8 cellular contexts compared by ENCODE assay signal in the genomic region with DNA sequence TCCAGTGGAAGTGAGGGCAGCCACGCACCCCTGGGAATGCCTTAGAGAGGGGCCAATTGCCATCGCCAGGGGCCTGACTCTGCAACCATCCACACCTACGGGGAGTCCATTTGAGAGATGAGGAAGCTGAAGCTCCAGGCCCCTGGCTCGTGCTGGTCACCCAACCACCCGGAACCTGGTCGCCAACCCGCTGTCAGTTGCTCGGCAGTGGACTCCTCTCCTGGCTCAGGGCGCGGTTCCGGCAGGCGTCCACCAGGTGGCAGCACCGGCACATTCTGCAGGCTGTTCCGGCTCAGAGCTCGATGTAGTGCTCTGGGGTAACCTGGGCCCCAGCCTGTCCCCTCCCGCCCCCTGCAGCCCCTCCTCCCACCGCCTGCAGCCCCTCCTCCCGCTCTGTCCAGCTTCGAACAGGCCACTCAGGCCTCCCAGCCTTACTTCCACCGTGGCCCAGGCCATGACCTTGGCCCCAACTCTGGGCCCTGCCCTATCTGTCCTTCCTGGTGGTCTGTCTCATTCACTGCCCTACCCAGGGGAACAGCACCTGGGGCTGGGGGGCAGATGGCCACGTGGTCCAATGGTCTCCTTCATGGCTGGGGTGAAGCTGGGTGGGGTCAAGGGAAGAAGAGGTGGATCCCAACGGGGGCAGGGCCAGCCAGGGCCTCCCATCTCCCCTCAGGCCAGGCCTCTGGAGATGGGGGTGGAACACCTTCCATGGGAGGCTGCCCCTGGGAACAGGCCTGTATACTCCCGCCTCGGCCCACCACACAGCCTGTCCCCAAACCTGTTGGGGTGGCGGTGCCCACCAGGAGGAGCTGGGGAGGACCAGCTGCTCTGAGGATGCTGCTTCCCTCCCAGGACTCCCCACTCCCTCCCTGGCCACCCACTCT. TPM values are rescaled to one million over a fixed set of nuclear protein-coding genes. Genes with fewer than 3 reads are reported as not detected.
A peak's percentile ranks its signal among the peaks of the same experiment; 100 is the strongest.
DNase-seq lines count a peak whose midpoint lies in the region; ATAC-seq, FAIRE-seq and TF ChIP-seq lines count a peak whose summit lies in the region.

No MANE protein-coding gene starts in this region.

- intact Hi-C loops in pancreas (cut with DNase I): loop anchor here in 1 of 3 donors (2.0 kb wide), 1 partner anchor 54 kb away; no protein-coding TSS in a partner anchor

- peak; percentile 88 for TF ChIP-seq RAD21 in SK-N-SH (IDR thresholded peaks at IDR 0.05; ENCODE audit: low read length)

- no peak overlapping the region for H3K9ac ChIP-seq in SK-N-SH

- WGBS in SK-N-SH (ENCODE audit: low lambda C conversion rate): 13% methylated on average over 16 of the region's 25 CpGs
- WGBS in pancreas, 2 donors: 11 to 15% methylated on average over 24 to 25 of the region's 25 CpGs

- H3K27me3 ChIP-seq in SK-N-SH (ENCODE audit: insufficient read depth) (no peaks in the 10 kb centered on the region), pancreas (no peaks in the 10 kb centered on the region)

- no peaks in the 10 kb centered on the region for H3K79me2 ChIP-seq in SK-N-SH (ENCODE audit: insufficient read depth)

- peaks cover 10% of the 10 kb centered on the region for H3K27me3 Mint-ChIP-seq in glutamatergic neuron (ENCODE audit: unreplicated experiment)
- H3K27me3 Mint-ChIP-seq in type B pancreatic cell: no peaks in the 10 kb centered on the region

- H3K4me3 ChIP-seq in SK-N-SH (ENCODE audit: low read depth in 2 of 2, low read length in 1 of 2) (no peak overlapping the region; a peak in 1 of 4 replicates), pancreas (no peak overlapping the region)

- H4K20me1 ChIP-seq in SK-N-SH (ENCODE audit: insufficient read depth): no peaks in the 10 kb centered on the region

- H3K9me3 ChIP-seq in SK-N-SH: no peaks in the 10 kb centered on the region
- H3K9me3 ChIP-seq in pancreas: no peaks in the 10 kb centered on the region

- CTCF ChIA-PET in SK-N-SH (lab: Yijun Ruan, JAX): interaction anchor here (0.6 to 6.5 kb wide), 46 partner anchors 9 to 616 kb away, joined by 3 to 85 read pairs (median 6); a partner anchor contains a TSS

- no peak overlapping the region for H3K4me2 ChIP-seq in SK-N-SH

- no peak overlapping the region for H2AFZ ChIP-seq in SK-N-SH (ENCODE audit: low read depth)

- H3F3A ChIP-seq in SK-N-SH (replicated peaks; ENCODE audit: insufficient read depth): peaks cover 32% of the 10 kb centered on the region

- TF ChIP-seq CTCF in SK-N-SH (IDR thresholded peaks at IDR 0.05) (peak; percentile 70), glutamatergic neuron (IDR thresholded peaks at IDR 0.05; ENCODE audit: partially characterized antibody, unreplicated experiment) (peak; percentile 96), pancreas (IDR thresholded peaks at IDR 0.05) (peak; percentile 92 to 95 (median 93)), type B pancreatic cell (conservative IDR thresholded peaks at IDR 0.05) (peak; percentile 97)

- H3K36me3 ChIP-seq in SK-N-SH (replicated peaks in 1 of 2; ENCODE audit: control insufficient read depth in 1 of 2, insufficient read depth in 2 of 2, low read length in 1 of 2): peaks cover 8 to 33% of the 10 kb centered on the region in 2 experiments
- H3K36me3 ChIP-seq in pancreas: peaks cover 0 to 6% (median 0%) of the 10 kb centered on the region in 3 donors

- TF ChIP-seq EP300 in SK-N-SH (IDR thresholded peaks at IDR 0.05; ENCODE audit: borderline replicate concordance in 1 of 2, low read depth in 1 of 2, low read length in 1 of 2): no peak

- H3K27ac Mint-ChIP-seq in glutamatergic neuron (ENCODE audit: unreplicated experiment): peak overlapping the region; percentile 64
- peak overlapping the region; percentile 55 for H3K27ac Mint-ChIP-seq in type B pancreatic cell

- peak overlapping the region in 1 of 2 experiments; percentile 35; a peak in 1 of 4 replicates for H3K27ac ChIP-seq in SK-N-SH (ENCODE audit: low read depth in 2 of 2, low read length in 1 of 2)
- H3K27ac ChIP-seq in pancreas: no peak overlapping the region

- DNase-seq in COLO668 (lab: John Stamatoyannopoulos, UW; ENCODE audit: unreplicated experiment): peak; percentile 86
- peak; percentile 67 for DNase-seq in M059J (ENCODE audit: low read depth)
- DNase-seq in SK-N-SH: peak; percentile 94
- DNase-seq in activated naive CD4-positive, alpha-beta T cell treated with Interleukin-2 at 50 U/mL for 16 hours: peak; percentile 91
- DNase-seq in glutamatergic neuron: peak; percentile 98
- peak; percentile 78 to 99 (median 92) for DNase-seq in pancreas
- DNase-seq in type B pancreatic cell (ENCODE audit: extremely low spot score, unreplicated experiment): peak; percentile 95

- peak; percentile 71 for ATAC-seq in GM21526 (IDR thresholded peaks at IDR 0.05; ENCODE audit: low FRiP score, unreplicated experiment)
- peak; percentile 80 to 96 (median 92) for ATAC-seq in pancreas

- no peaks in the 10 kb centered on the region for H3K9me2 ChIP-seq in SK-N-SH

- peaks cover 10% of the 10 kb centered on the region for H3K4me1 Mint-ChIP-seq in glutamatergic neuron (ENCODE audit: low read depth, unreplicated experiment)
- H3K4me1 Mint-ChIP-seq in type B pancreatic cell (ENCODE audit: unreplicated experiment): peaks cover 31% of the 10 kb centered on the region

- peaks cover 0 to 7% of the 10 kb centered on the region in 2 experiments; a peak in 1 of 4 replicates for H3K4me1 ChIP-seq in SK-N-SH (ENCODE audit: control insufficient read depth in 1 of 2, insufficient read depth in 2 of 2, low read depth in 1 of 2, low read length in 1 of 2)
- peaks cover 0 to 7% (median 5%) of the 10 kb centered on the region in 3 donors for H3K4me1 ChIP-seq in pancreas

- no peak for FAIRE-seq in pancreas (lab: Jason Lieb, UNC)

- peaks cover 23% of the 10 kb centered on the region for H3K9me3 Mint-ChIP-seq in glutamatergic neuron (ENCODE audit: unreplicated experiment)
- no peaks in the 10 kb centered on the region for H3K9me3 Mint-ChIP-seq in type B pancreatic cell

- POLR2A ChIA-PET in SK-N-SH (lab: Yijun Ruan, JAX): interaction anchor here (0.8 to 1.2 kb wide), 3 partner anchors 15 to 217 kb away, joined by 3 read pairs; a partner anchor contains a TSS

- H3K36me3 Mint-ChIP-seq in glutamatergic neuron (ENCODE audit: unreplicated experiment): peaks cover 12% of the 10 kb centered on the region
- peaks cover 21% of the 10 kb centered on the region for H3K36me3 Mint-ChIP-seq in type B pancreatic cell

- H3K4me3 Mint-ChIP-seq in glutamatergic neuron (ENCODE audit: unreplicated experiment) (peak overlapping the region; percentile 25), type B pancreatic cell (no peak overlapping the region)

TF ChIP-seq in SK-N-SH, 30 proteins besides CTCF, POLR2A, EP300 and RAD21 (continues in another document):
- TF ChIP-seq FOSL2 (IDR thresholded peaks at IDR 0.05; ENCODE audit: borderline replicate concordance, low read depth): no peak
- peak; percentile 85 for TF ChIP-seq SMC3 (IDR thresholded peaks at IDR 0.05; ENCODE audit: low read depth, low read length)
- TF ChIP-seq FOXM1 (IDR thresholded peaks at IDR 0.05; ENCODE audit: low read depth): no peak
- no peak for TF ChIP-seq EZH2phosphoT487 (IDR thresholded peaks at IDR 0.05; ENCODE audit: borderline replicate concordance, low read depth)
- TF ChIP-seq MXI1 (IDR thresholded peaks at IDR 0.05; ENCODE audit: low read depth, low read length): peak; percentile 45; the same call in 1 of the 2 replicates
- TF ChIP-seq, protein P1, sequence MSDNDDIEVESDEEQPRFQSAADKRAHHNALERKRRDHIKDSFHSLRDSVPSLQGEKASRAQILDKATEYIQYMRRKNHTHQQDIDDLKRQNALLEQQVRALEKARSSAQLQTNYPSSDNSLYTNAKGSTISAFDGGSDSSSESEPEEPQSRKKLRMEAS (IDR thresholded peaks at IDR 0.05; ENCODE audit: low read depth): no peak
- peak; percentile 7 for TF ChIP-seq CHD2 (IDR thresholded peaks at IDR 0.05; ENCODE audit: low read length, partially characterized antibody)
- TF ChIP-seq NFIC (IDR thresholded peaks at IDR 0.05; ENCODE audit: borderline replicate concordance): no peak

RNA-seq across cellular contexts. Expression of a gene that starts 15.7 kb away (rescaled TPM):
- total RNA-seq in M059J (2014; rRNA removed; shearing (Covaris generic)): 292 and 348 TPM in 2 replicates
- polyA plus RNA-seq in SK-N-SH (2012; rRNA removed): 122 and 137 TPM in 2 replicates
- polyA plus RNA-seq in SK-N-SH (2012; cell fraction: cytosol; rRNA removed): 57.2 and 97.8 TPM in 2 replicates
- polyA plus RNA-seq in SK-N-SH (2012; cell fraction: nucleus; rRNA removed): 109 and 142 TPM in 2 replicates
- total RNA-seq in glutamatergic neuron (ENCODE audit: unreplicated experiment): 30.5 TPM
- 10 to 100 TPM; 29.1 to 54.6 (median 38.8) TPM for total RNA-seq in pancreas
- polyA plus RNA-seq in pancreas: 100 to 1,000 TPM in 1 of 2 donors, 10 to 100 TPM in 1; 76.3 to 136 TPM
- 65.7 and 90.1 TPM in 2 replicates for total RNA-seq in type B pancreatic cell (ENCODE audit: low replicate concordance)

RNA-seq across cellular contexts. Expression of a gene that starts 26.9 kb away (rescaled TPM):
- total RNA-seq in M059J (2014; rRNA removed; shearing (Covaris generic)): 81.6 and 134 TPM in 2 replicates
- 185 and 198 TPM in 2 replicates for polyA plus RNA-seq in SK-N-SH (2012; rRNA removed)
- polyA plus RNA-seq in SK-N-SH (2012; cell fraction: cytosol; rRNA removed): 99.2 and 137 TPM in 2 replicates
- 365 and 420 TPM in 2 replicates for polyA plus RNA-seq in SK-N-SH (2012; cell fraction: nucleus; rRNA removed)
- 300 TPM for total RNA-seq in glutamatergic neuron (ENCODE audit: unreplicated experiment)
- 100 to 1,000 TPM in 1 of 6 donors, 10 to 100 TPM in 5; 70.0 to 102 (median 79.7) TPM for total RNA-seq in pancreas
- polyA plus RNA-seq in pancreas: 100 to 1,000 TPM in 1 of 2 donors, 10 to 100 TPM in 1; 84.7 to 106 TPM
- 102 and 123 TPM in 2 replicates for total RNA-seq in type B pancreatic cell (ENCODE audit: low replicate concordance)

RNA-seq across cellular contexts. Expression of a gene that starts 32.2 kb away (rescaled TPM):
- total RNA-seq in M059J (2014; rRNA removed; shearing (Covaris generic)): 3.3 and 4.1 TPM in 2 replicates
- polyA plus RNA-seq in SK-N-SH (2012; rRNA removed) (2.9 and 3.1 TPM in 2 replicates), pancreas (1 to 10 TPM; 4.1 to 7.6 TPM)
- 1.4 and 2.2 TPM in 2 replicates for polyA plus RNA-seq in SK-N-SH (2012; cell fraction: cytosol; rRNA removed)
- polyA plus RNA-seq in SK-N-SH (2012; cell fraction: nucleus; rRNA removed): 1.7 TPM in 2 replicates
- total RNA-seq in glutamatergic neuron (ENCODE audit: unreplicated experiment) (6.0 TPM), pancreas (10 to 100 TPM in 1 of 6 donors, 1 to 10 TPM in 5; 7.8 to 10.8 (median 8.5) TPM), type B pancreatic cell (ENCODE audit: low replicate concordance) (6.6 and 11.5 TPM in 2 replicates)

RNA-seq across cellular contexts. Expression of a gene that starts 44.7 kb away (rescaled TPM):
- 0.05 and 0.84 TPM in 2 replicates for total RNA-seq in M059J (2014; rRNA removed; shearing (Covaris generic))
- polyA plus RNA-seq in SK-N-SH (2012; rRNA removed) (11.8 and 14.3 TPM in 2 replicates), pancreas (1 to 10 TPM; 6.7 to 6.8 TPM)
- 11.0 and 11.2 TPM in 2 replicates for polyA plus RNA-seq in SK-N-SH (2012; cell fraction: cytosol; rRNA removed)
- 44.6 and 48.8 TPM in 2 replicates for polyA plus RNA-seq in SK-N-SH (2012; cell fraction: nucleus; rRNA removed)
- total RNA-seq in glutamatergic neuron (ENCODE audit: unreplicated experiment) (45.1 TPM), pancreas (1 to 10 TPM; 3.5 to 6.4 (median 5.0) TPM), type B pancreatic cell (ENCODE audit: low replicate concordance) (3.2 and 6.9 TPM in 2 replicates)
